Comparison of ENCODE assay signal across 1 cellular context in the genomic region with DNA sequence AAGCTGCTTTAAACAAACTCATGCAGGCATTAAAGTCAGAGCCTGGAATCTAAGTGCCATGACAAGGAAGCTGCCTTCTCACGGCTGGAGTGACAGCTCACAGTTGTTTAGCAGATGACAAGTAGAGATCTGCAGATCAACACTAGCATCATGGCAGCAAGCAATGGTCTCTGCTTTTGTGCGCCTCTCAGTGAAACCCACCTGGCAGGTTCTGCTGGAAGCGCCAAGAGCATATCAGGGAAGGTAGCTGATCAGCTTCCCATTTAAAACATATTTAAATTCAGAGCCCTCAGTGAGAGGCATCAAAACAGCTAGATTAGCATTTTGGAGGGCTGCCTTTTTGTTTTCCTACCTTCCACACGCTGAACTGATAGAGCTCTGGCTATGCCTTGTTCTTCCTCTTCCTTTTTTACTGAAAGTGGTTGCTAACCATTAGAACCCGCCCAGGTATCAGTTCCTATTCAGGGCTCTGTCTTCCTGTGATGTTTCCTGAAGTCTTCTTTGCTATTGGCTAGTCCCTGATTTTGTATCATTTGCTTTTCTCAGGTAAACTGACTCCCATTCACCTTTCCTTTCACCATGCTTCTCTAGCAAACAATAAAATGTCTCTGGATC.
TF ChIP-seq lines count a peak whose summit lies in the region.

No MANE protein-coding gene starts in this region.

TF ChIP-seq in GM23338, 12 proteins besides CTCF, POLR2A, EP300 and RAD21 (continued from another document):
- TF ChIP-seq ZNF462 (CRISPR knock-in tag; IDR thresholded peaks at IDR 0.05) = no peak
- TF ChIP-seq EZH2phosphoT487 (IDR thresholded peaks at IDR 0.05; ENCODE audit: unreplicated experiment) = no peak
- no peak for TF ChIP-seq CREB1 (CRISPR knock-in tag; IDR thresholded peaks at IDR 0.05; ENCODE audit: low read depth)
- no peak for TF ChIP-seq JUNB (IDR thresholded peaks at IDR 0.05; ENCODE audit: unreplicated experiment)
